ENCODE assay signal across 5 cellular contexts in the genomic region with DNA sequence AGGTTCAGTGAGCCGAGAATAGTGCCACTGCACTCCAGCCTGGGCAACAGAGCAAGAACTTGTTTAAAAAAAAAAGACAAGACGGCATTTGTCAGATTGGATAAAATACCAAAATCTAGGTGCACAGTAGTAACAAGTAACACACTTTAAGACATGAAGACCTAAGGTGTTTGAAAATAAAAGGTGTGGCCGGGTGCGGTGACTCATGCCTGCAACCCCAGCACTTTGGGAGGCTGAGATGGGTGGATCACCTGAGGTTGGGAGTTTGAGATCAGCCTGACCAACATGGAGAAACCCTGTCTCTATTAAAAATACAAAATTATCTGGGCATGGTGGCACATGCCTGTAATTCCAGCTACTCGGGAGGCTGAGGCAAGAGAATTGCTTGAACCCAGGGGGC. TPM values are rescaled to one million over a fixed set of nuclear protein-coding genes. Genes with fewer than 3 reads are reported as not detected.
"Had no signal": no experiment of that assay in that cellular context is flagged by ENCODE, and none has a peak within 500 bp of the region (broad histone marks: within the 10 kb centered on the region; RNA-seq: fewer than 3 reads in every experiment).

No MANE protein-coding gene starts in this region.

RNA-seq across cellular contexts. Expression of gene COX7A1, which starts 34.5 kb away (rescaled TPM):
- total RNA-seq: HepG2, HT-29, HT1080, K562 had no signal
- polyA plus RNA-seq: HepG2, IgD-negative memory B cell had no signal
